In the genomic region with DNA sequence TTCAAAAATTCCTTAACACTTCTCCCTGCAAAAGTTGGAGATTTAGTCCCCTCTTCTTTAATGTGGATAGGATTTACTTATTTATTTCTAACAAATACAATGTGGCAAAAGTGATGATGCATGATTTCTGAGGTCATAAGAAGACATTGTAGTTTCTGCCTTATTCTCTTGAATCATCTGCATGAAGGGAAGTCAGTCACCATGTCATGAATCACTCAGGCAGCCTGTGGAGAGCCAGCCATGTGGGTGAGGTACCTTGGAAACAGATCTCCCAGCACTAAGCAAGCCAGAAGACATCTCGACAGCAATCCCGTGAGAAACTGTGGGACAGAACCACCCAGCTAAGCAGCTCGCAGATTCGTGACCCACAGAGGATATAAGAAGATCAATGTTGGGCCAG, we compare ENCODE assay signal across 14 cellular contexts. TPM values are rescaled to one million over a fixed set of nuclear protein-coding genes. Genes with fewer than 3 reads are reported as not detected.
DNase-seq lines count a peak whose midpoint lies in the region; ATAC-seq and TF ChIP-seq lines count a peak whose summit lies in the region.
"Had no signal": no experiment of that assay in that cellular context is flagged by ENCODE, and none has a peak within 500 bp of the region (broad histone marks: within the 10 kb centered on the region; RNA-seq: fewer than 3 reads in every experiment).

No MANE protein-coding gene starts in this region.

- in situ Hi-C loops in IMR-90 (cut with MboI; ENCODE audit: low sequenced_read_pairs) = loop anchor here (25.0 kb wide), 1 partner anchor 180 kb away; a partner anchor contains a TSS
- in situ Hi-C loops in HAP-1 (cut with MboI; ENCODE audit: low sequenced_read_pairs) = loop anchor here (25.0 kb wide), 1 partner anchor 370 kb away; a partner anchor contains a TSS

- no peak overlapping the region for H3K27ac ChIP-seq in IMR-90 (ENCODE audit: insufficient read depth, low read length)
- H3K27ac ChIP-seq: gastrocnemius medialis had no signal

- peaks cover 0 to 9% of the 10 kb centered on the region in 2 experiments; a peak in 2 of 4 replicates for H3K79me1 ChIP-seq in IMR-90 (ENCODE audit: low read depth in 1 of 2, low read length in 2 of 2)

- no peak overlapping the region for H3K4me2 ChIP-seq in IMR-90 (ENCODE audit: low read depth, low read length)

- no peaks in the 10 kb centered on the region for H3K27me3 Mint-ChIP-seq in activated T-helper 17 cell treated with anti-CD3 and anti-CD28 coated beads, Interleukin-2, amount 50 U/mL, for 72 hours
- no peaks in the 10 kb centered on the region for H3K27me3 Mint-ChIP-seq in activated CD8-positive, alpha-beta T cell treated with anti-CD3 and anti-CD28 coated beads, Interleukin-2, amount 10 ng/mL, durations not matched to agents 7 days and 5 days (ENCODE audit: low read depth)

- no TSS peak for BruUV-seq in IMR-90 (replicated peaks; lab: Mats Ljungman, UMichigan)

- H3K27me3 ChIP-seq in IMR-90 (ENCODE audit: control insufficient read depth, insufficient read depth, low read length) (peaks cover 2% of the 10 kb centered on the region; the same call in 1 of the 2 replicates), HAP-1 (ENCODE audit: low read depth) (no peaks in the 10 kb centered on the region)
- H3K27me3 ChIP-seq: gastrocnemius medialis had no signal

- no peak for ATAC-seq in IMR-90 (ENCODE audit: low read depth)
- ATAC-seq in activated T-helper 17 cell treated with anti-CD3 and anti-CD28 coated beads, Interleukin-2, amount 50 U/mL, for 72 hours (replicated peaks) = no peak
- ATAC-seq in activated CD8-positive, alpha-beta T cell treated with anti-CD3 and anti-CD28 coated beads, Interleukin-2, amount 10 ng/mL, durations not matched to agents 7 days and 5 days = no peak
- ATAC-seq: gastrocnemius medialis had no signal

- H2AFZ ChIP-seq in IMR-90 (replicated peaks; ENCODE audit: low read length, poor library complexity) = no peak overlapping the region

- H2BK15ac ChIP-seq in IMR-90 (ENCODE audit: low read depth, low read length) = no peak overlapping the region

- no peak overlapping the region for H3K56ac ChIP-seq in IMR-90 (ENCODE audit: extremely low read depth, insufficient read depth, low read length)

- TF ChIP-seq RAD21 in IMR-90 (IDR thresholded peaks at IDR 0.05; ENCODE audit: low read length) = no peak

- H3K4me1 Mint-ChIP-seq in activated T-helper 17 cell treated with anti-CD3 and anti-CD28 coated beads, Interleukin-2, amount 50 U/mL, for 72 hours = peaks cover 17% of the 10 kb centered on the region
- peaks cover 30% of the 10 kb centered on the region for H3K4me1 Mint-ChIP-seq in activated CD8-positive, alpha-beta T cell treated with anti-CD3 and anti-CD28 coated beads, Interleukin-2, amount 10 ng/mL, durations not matched to agents 7 days and 5 days (ENCODE audit: low read depth)

- peaks cover 11% of the 10 kb centered on the region for H3K36me3 Mint-ChIP-seq in activated T-helper 17 cell treated with anti-CD3 and anti-CD28 coated beads, Interleukin-2, amount 50 U/mL, for 72 hours (ENCODE audit: low read depth)
- H3K36me3 Mint-ChIP-seq in activated CD8-positive, alpha-beta T cell treated with anti-CD3 and anti-CD28 coated beads, Interleukin-2, amount 10 ng/mL, durations not matched to agents 7 days and 5 days (ENCODE audit: low read depth) = peaks cover 10% of the 10 kb centered on the region

- TF ChIP-seq CTCF in IMR-90 (conservative IDR thresholded peaks at IDR 0.05; ENCODE audit: low read depth, low read length) = no peak

- H4K5ac ChIP-seq in IMR-90 (ENCODE audit: low read depth, low read length) = no peak overlapping the region

- H2BK5ac ChIP-seq in IMR-90 (ENCODE audit: low read depth, low read length, poor library complexity, severe bottlenecking) = no peak overlapping the region

- no peak overlapping the region for H4K8ac ChIP-seq in IMR-90 (ENCODE audit: low read depth in 2 of 2, low read length in 2 of 2)

- no peak overlapping the region for H3K18ac ChIP-seq in IMR-90 (ENCODE audit: low read depth, low read length)

- no peak overlapping the region for H2BK20ac ChIP-seq in IMR-90 (ENCODE audit: low read depth, low read length)

- H4K20me1 ChIP-seq in IMR-90 (ENCODE audit: insufficient read depth, low read length) = no peaks in the 10 kb centered on the region

- H3K9ac ChIP-seq in IMR-90 (ENCODE audit: low read depth, low read length) = no peak overlapping the region

- no peak overlapping the region for H3K23ac ChIP-seq in IMR-90 (ENCODE audit: low read depth, low read length)

- no peak overlapping the region for H3K4ac ChIP-seq in IMR-90 (ENCODE audit: low read depth, low read length)

- DNase-seq in Daoy (ENCODE audit: low read depth) = peak; percentile 17
- peak; percentile 62 for DNase-seq in IMR-90
- DNase-seq in astrocyte of the hippocampus (ENCODE audit: low read depth, low spot score) = peak; percentile 23
- DNase-seq in kidney tubule cell (ENCODE audit: low spot score) = peak; percentile 86
- no peak for DNase-seq in HAP-1 (ENCODE audit: low spot score in 2 of 2)
- no peak for DNase-seq in activated CD8-positive, alpha-beta T cell treated with anti-CD3 and anti-CD28 coated beads, Interleukin-2, amount 10 ng/mL, durations not matched to agents 7 days and 5 days
- DNase-seq: activated CD4-positive, CD25-positive, alpha-beta regulatory T cell; activated CD8-positive, alpha-beta memory T cell treated with anti-CD3 and anti-CD28 coated beads, Interleukin-2, amount 50 U/mL, for 48 hours; activated naive CD4-positive, alpha-beta T cell treated with anti-CD3 and anti-CD28 coated beads, Interleukin-2, amount 10 ng/mL, durations not matched to agents 7 days and 5 days; C1 segment of cervical spinal cord; gastrocnemius medialis; NCI-H2081 treated with DMSO at 0.1 percent for 48 hours; nephron progenitor cell had no signal

- no peaks in the 10 kb centered on the region for H3K9me3 Mint-ChIP-seq in activated T-helper 17 cell treated with anti-CD3 and anti-CD28 coated beads, Interleukin-2, amount 50 U/mL, for 72 hours
- peaks cover 1% of the 10 kb centered on the region for H3K9me3 Mint-ChIP-seq in activated CD8-positive, alpha-beta T cell treated with anti-CD3 and anti-CD28 coated beads, Interleukin-2, amount 10 ng/mL, durations not matched to agents 7 days and 5 days (ENCODE audit: insufficient read depth)
- H3K9me3 Mint-ChIP-seq: activated naive CD4-positive, alpha-beta T cell treated with anti-CD3 and anti-CD28 coated beads, Interleukin-2, amount 10 ng/mL, durations not matched to agents 7 days and 5 days had no signal

- no peak overlapping the region for H2AK9ac ChIP-seq in IMR-90 (replicated peaks; ENCODE audit: low read depth, low read length, poor library complexity)

- WGBS in IMR-90 (ENCODE audit: extremely low coverage in 2 of 2, insufficient read length in 1 of 2), 2 experiments = 90% methylated on average over 2 of the region's 4 CpGs; no CpG with 5 or more reads in 1 of the 2 experiments

- no peak for TF ChIP-seq POLR2A in IMR-90 (IDR thresholded peaks at IDR 0.05; ENCODE audit: low read depth, low read length)

- no peak overlapping the region for H4K91ac ChIP-seq in IMR-90 (ENCODE audit: insufficient read depth, low read depth, low read length)

- H3K14ac ChIP-seq in IMR-90 (replicated peaks; ENCODE audit: low read depth, low read length) = no peak overlapping the region

- no peaks in the 10 kb centered on the region for H3K9me1 ChIP-seq in IMR-90 (ENCODE audit: insufficient read depth, low read length)

- H3K27ac Mint-ChIP-seq in activated T-helper 17 cell treated with anti-CD3 and anti-CD28 coated beads, Interleukin-2, amount 50 U/mL, for 72 hours = no peak overlapping the region
- no peak overlapping the region for H3K27ac Mint-ChIP-seq in activated CD8-positive, alpha-beta T cell treated with anti-CD3 and anti-CD28 coated beads, Interleukin-2, amount 10 ng/mL, durations not matched to agents 7 days and 5 days
- H3K27ac Mint-ChIP-seq: activated naive CD4-positive, alpha-beta T cell treated with anti-CD3 and anti-CD28 coated beads, Interleukin-2, amount 10 ng/mL, durations not matched to agents 7 days and 5 days; nephron progenitor cell had no signal

- no peak overlapping the region for H3K4me3 Mint-ChIP-seq in activated T-helper 17 cell treated with anti-CD3 and anti-CD28 coated beads, Interleukin-2, amount 50 U/mL, for 72 hours
- no peak overlapping the region for H3K4me3 Mint-ChIP-seq in activated CD8-positive, alpha-beta T cell treated with anti-CD3 and anti-CD28 coated beads, Interleukin-2, amount 10 ng/mL, durations not matched to agents 7 days and 5 days
- H3K4me3 Mint-ChIP-seq: activated naive CD4-positive, alpha-beta T cell treated with anti-CD3 and anti-CD28 coated beads, Interleukin-2, amount 10 ng/mL, durations not matched to agents 7 days and 5 days; nephron progenitor cell had no signal

- intact Hi-C loops in IMR-90 (cut with micrococcal nuclease) = loop anchor here (5.0 kb wide), 3 partner anchors 205 to 285 kb away; a partner anchor contains a TSS

- H2BK120ac ChIP-seq in IMR-90 (ENCODE audit: low read depth, low read length) = no peak overlapping the region

- no peak overlapping the region for H3K4me3 ChIP-seq in IMR-90 (ENCODE audit: insufficient read depth, low read depth, low read length)
- H3K4me3 ChIP-seq in HAP-1 = no peak overlapping the region
- H3K4me3 ChIP-seq: gastrocnemius medialis had no signal

- H3K9me3 ChIP-seq in IMR-90 (ENCODE audit: control insufficient read depth, insufficient read depth, low read length) (peaks cover 2% of the 10 kb centered on the region), HAP-1 (no peaks in the 10 kb centered on the region)
- H3K9me3 ChIP-seq: gastrocnemius medialis had no signal

- no peak overlapping the region for H2AK5ac ChIP-seq in IMR-90 (ENCODE audit: low read depth, low read length)

- H3K36me3 ChIP-seq in IMR-90 (ENCODE audit: control insufficient read depth, insufficient read depth, low read length) (no peaks in the 10 kb centered on the region), HAP-1 (replicated peaks) (no peaks in the 10 kb centered on the region)
- H3K36me3 ChIP-seq: gastrocnemius medialis had no signal

- POLR2A ChIA-PET in IMR-90 (lab: Charles Lee; ENCODE audit: unreplicated experiment) = no interaction called here
- POLR2A ChIA-PET in activated CD8-positive, alpha-beta T cell treated with anti-CD3 and anti-CD28 coated beads, Interleukin-2, amount 10 ng/mL, durations not matched to agents 7 days and 5 days (lab: Charles Lee) = no interaction called here

- CTCF ChIA-PET in IMR-90 (lab: Yijun Ruan, JAX) = no interaction called here
- CTCF ChIA-PET in activated CD8-positive, alpha-beta T cell treated with anti-CD3 and anti-CD28 coated beads, Interleukin-2, amount 10 ng/mL, durations not matched to agents 7 days and 5 days (lab: Charles Lee) = interaction anchor here (0.9 kb wide), 1 partner anchor 136 kb away, joined by 3 read pairs; no protein-coding TSS in a partner anchor

- H3K4me1 ChIP-seq in IMR-90 (ENCODE audit: control insufficient read depth, insufficient read depth, low read length) = no peaks in the 10 kb centered on the region
- peaks cover 19% of the 10 kb centered on the region for H3K4me1 ChIP-seq in HAP-1

- dilution Hi-C loops in IMR-90 (cut with HindIII; ENCODE audit: low sequenced_read_pairs, unreplicated experiment) = no loop called here

RNA-seq across cellular contexts. Expression of a gene that starts 2.7 kb away (rescaled TPM):
- total RNA-seq in Daoy (2014; rRNA removed; shearing (Covaris generic)) = 7.3 and 10.2 TPM in 2 replicates
- total RNA-seq in IMR-90 (2012; rRNA removed) = 0.18 and 1.7 TPM in 2 replicates
- polyA plus RNA-seq in IMR-90 (2012; rRNA removed) = 1.6 TPM in 2 replicates
- 0.07 and 0.10 TPM in 2 replicates for polyA plus RNA-seq in IMR-90 (2012; cell fraction: cytosol; rRNA removed)
- polyA plus RNA-seq in IMR-90 (2012; cell fraction: nucleus; rRNA removed; ENCODE audit: low replicate concordance) = 0.30 and 8.6 TPM in 2 replicates
- 10 to 100 TPM; 21.2 to 29.5 TPM for total RNA-seq in activated T-helper 17 cell treated with anti-CD3 and anti-CD28 coated beads, Interleukin-2, amount 50 U/mL, for 72 hours
- 10 to 100 TPM; 13.0 to 16.0 TPM for total RNA-seq in activated CD8-positive, alpha-beta T cell treated with anti-CD3 and anti-CD28 coated beads, Interleukin-2, amount 10 ng/mL, durations not matched to agents 7 days and 5 days

RNA-seq across cellular contexts. Expression of a gene that starts 17.8 kb away (rescaled TPM):
- total RNA-seq in Daoy (2014; rRNA removed; shearing (Covaris generic)) = 0.36 and 0.69 TPM in 2 replicates
- total RNA-seq in IMR-90 (2012; rRNA removed) = 2.0 and 2.2 TPM in 2 replicates
- 0.55 and 0.60 TPM in 2 replicates for polyA plus RNA-seq in IMR-90 (2012; rRNA removed)
- 0.14 and 0.18 TPM in 2 replicates for polyA plus RNA-seq in IMR-90 (2012; cell fraction: cytosol; rRNA removed)
- polyA plus RNA-seq in IMR-90 (2012; cell fraction: nucleus; rRNA removed; ENCODE audit: low replicate concordance) = 0.29 and 1.2 TPM in 2 replicates
- 10 to 100 TPM in 1 of 2 donors, 1 to 10 TPM in 1; 2.1 to 11.8 TPM for total RNA-seq in activated T-helper 17 cell treated with anti-CD3 and anti-CD28 coated beads, Interleukin-2, amount 50 U/mL, for 72 hours
- 1 to 10 TPM; 8.4 to 9.0 TPM for total RNA-seq in activated CD8-positive, alpha-beta T cell treated with anti-CD3 and anti-CD28 coated beads, Interleukin-2, amount 10 ng/mL, durations not matched to agents 7 days and 5 days

Comparison
In these comparisons a context has a peak if more than half of its experiments do, and no peak if none do; other contexts are left out.
1. DNase-seq: peak in Daoy (single experiment), IMR-90 (single experiment), astrocyte of the hippocampus (single experiment) and kidney tubule cell (single experiment); none in HAP-1 (0 of 2) and activated CD8-positive, alpha-beta T cell treated with anti-CD3 and anti-CD28 coated beads, Interleukin-2, amount 10 ng/mL, durations not matched to agents 7 days and 5 days (single experiment).